ENCODE assay signal across 1 cellular context in genomic region chr3:89690649-89691048, GRCh38.
TF ChIP-seq lines count a peak whose summit lies in the region.

No MANE protein-coding gene starts in this region.

TF ChIP-seq in GM23338, 12 proteins besides CTCF, POLR2A, EP300 and RAD21 (continued from another document):
- TF ChIP-seq, protein P1, sequence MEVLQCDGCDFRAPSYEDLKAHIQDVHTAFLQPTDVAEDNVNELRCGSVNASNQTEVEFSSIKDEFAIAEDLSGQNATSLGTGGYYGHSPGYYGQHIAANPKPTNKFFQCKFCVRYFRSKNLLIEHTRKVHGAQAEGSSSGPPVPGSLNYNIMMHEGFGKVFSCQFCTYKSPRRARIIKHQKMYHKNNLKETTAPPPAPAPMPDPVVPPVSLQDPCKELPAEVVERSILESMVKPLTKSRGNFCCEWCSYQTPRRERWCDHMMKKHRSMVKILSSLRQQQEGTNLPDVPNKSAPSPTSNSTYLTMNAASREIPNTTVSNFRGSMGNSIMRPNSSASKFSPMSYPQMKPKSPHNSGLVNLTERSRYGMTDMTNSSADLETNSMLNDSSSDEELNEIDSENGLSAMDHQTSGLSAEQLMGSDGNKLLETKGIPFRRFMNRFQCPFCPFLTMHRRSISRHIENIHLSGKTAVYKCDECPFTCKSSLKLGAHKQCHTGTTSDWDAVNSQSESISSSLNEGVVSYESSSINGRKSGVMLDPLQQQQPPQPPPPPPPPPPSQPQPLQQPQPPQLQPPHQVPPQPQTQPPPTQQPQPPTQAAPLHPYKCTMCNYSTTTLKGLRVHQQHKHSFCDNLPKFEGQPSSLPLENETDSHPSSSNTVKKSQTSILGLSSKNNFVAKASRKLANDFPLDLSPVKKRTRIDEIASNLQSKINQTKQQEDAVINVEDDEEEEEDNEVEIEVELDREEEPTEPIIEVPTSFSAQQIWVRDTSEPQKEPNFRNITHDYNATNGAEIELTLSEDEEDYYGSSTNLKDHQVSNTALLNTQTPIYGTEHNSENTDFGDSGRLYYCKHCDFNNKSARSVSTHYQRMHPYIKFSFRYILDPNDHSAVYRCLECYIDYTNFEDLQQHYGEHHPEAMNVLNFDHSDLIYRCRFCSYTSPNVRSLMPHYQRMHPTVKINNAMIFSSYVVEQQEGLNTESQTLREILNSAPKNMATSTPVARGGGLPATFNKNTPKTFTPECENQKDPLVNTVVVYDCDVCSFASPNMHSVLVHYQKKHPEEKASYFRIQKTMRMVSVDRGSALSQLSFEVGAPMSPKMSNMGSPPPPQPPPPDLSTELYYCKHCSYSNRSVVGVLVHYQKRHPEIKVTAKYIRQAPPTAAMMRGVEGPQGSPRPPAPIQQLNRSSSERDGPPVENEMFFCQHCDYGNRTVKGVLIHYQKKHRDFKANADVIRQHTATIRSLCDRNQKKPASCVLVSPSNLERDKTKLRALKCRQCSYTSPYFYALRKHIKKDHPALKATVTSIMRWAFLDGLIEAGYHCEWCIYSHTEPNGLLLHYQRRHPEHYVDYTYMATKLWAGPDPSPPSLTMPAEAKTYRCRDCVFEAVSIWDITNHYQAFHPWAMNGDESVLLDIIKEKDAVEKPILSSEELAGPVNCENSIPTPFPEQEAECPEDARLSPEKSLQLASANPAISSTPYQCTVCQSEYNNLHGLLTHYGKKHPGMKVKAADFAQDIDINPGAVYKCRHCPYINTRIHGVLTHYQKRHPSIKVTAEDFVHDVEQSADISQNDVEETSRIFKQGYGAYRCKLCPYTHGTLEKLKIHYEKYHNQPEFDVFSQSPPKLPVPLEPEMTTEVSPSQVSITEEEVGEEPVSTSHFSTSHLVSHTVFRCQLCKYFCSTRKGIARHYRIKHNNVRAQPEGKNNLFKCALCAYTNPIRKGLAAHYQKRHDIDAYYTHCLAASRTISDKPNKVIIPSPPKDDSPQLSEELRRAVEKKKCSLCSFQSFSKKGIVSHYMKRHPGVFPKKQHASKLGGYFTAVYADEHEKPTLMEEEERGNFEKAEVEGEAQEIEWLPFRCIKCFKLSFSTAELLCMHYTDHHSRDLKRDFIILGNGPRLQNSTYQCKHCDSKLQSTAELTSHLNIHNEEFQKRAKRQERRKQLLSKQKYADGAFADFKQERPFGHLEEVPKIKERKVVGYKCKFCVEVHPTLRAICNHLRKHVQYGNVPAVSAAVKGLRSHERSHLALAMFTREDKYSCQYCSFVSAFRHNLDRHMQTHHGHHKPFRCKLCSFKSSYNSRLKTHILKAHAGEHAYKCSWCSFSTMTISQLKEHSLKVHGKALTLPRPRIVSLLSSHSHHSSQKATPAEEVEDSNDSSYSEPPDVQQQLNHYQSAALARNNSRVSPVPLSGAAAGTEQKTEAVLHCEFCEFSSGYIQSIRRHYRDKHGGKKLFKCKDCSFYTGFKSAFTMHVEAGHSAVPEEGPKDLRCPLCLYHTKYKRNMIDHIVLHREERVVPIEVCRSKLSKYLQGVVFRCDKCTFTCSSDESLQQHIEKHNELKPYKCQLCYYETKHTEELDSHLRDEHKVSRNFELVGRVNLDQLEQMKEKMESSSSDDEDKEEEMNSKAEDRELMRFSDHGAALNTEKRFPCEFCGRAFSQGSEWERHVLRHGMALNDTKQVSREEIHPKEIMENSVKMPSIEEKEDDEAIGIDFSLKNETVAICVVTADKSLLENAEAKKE (CRISPR knock-in tag; IDR thresholded peaks at IDR 0.05): no peak
- TF ChIP-seq JUNB (IDR thresholded peaks at IDR 0.05; ENCODE audit: unreplicated experiment) (no peak), REST (IDR thresholded peaks at IDR 0.05; ENCODE audit: unreplicated experiment) (no peak)
